In the genomic region with DNA sequence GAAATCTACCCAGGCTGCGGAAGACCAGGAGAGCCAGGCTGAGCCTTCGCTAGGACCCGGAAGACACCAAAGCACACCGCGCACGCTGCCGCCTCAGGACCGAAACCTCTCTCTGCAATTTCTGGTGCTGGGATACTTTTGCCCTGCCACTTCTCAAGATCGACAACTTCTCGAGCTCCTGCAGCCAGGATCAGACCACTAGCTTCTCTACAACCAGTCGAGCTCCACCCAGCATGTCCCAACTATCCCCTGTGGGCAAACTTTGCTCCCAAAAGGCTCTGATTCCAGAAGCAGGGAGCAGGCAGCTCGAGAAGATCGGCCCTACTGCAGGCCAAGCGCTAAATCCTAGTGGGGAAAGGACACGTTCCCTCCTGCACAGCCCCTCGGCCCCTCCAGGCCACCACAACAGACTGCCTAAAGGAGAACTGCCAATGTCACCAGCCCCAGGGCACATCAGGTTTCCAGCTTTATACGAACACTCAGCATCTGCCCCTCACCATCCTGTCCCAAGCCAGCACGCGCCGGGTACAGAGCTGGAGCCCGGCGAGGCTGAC, we compare ENCODE assay signal across 8 cellular contexts. TPM values are rescaled to one million over a fixed set of nuclear protein-coding genes. Genes with fewer than 3 reads are reported as not detected.
DNase-seq lines count a peak whose midpoint lies in the region; ATAC-seq, FAIRE-seq and TF ChIP-seq lines count a peak whose summit lies in the region.

No MANE protein-coding gene starts in this region.

- in situ Hi-C loops in Caki2 (cut with HindIII; ENCODE audit: low pct_unique_long_range_greater_than_20kb, low sequenced_read_pairs), result no loop called here

- TF ChIP-seq CTCF in right atrium auricular region (IDR thresholded peaks at IDR 0.05), result no peak

- peak overlapping the region; percentile 95 to 99 for H3K4me3 ChIP-seq in right atrium auricular region

- H3K36me3 ChIP-seq in right atrium auricular region, result no peaks in the 10 kb centered on the region

- H3K27me3 ChIP-seq in right atrium auricular region, result no peaks in the 10 kb centered on the region

- ATAC-seq in HG03565 (IDR thresholded peaks at IDR 0.05; ENCODE audit: unreplicated experiment) (no peak), HG02759 (IDR thresholded peaks at IDR 0.05; ENCODE audit: unreplicated experiment) (no peak)

- peak; percentile 76 for FAIRE-seq in HTR-8/SVneo (lab: Jason Lieb, UNC)

- no peaks in the 10 kb centered on the region for H3K9me3 ChIP-seq in right atrium auricular region

- H3K27ac ChIP-seq in right atrium auricular region, result peak overlapping the region; percentile 98 to 99

- peak; percentile 62 for DNase-seq in Caki2 (ENCODE audit: low read depth)
- peak; percentile 62 for DNase-seq in HTR-8/SVneo (ENCODE audit: insufficient read length, low spot score)
- DNase-seq in SK-N-DZ (ENCODE audit: low spot score), result peak; percentile 17
- DNase-seq in amniotic epithelial cell (ENCODE audit: low read depth), result peak; percentile 48
- DNase-seq in right atrium auricular region (ENCODE audit: low spot score), result no peak
- peak; percentile 65 for DNase-seq in retina

- H3K4me1 ChIP-seq in right atrium auricular region, result peaks cover 0 to 54% of the 10 kb centered on the region in 2 donors

RNA-seq across cellular contexts. Expression of gene AKAP8, which starts 1.0 kb away (rescaled TPM):
- 15.8 and 18.9 TPM in 2 replicates for total RNA-seq in Caki2 (2014; rRNA removed; shearing (Covaris generic); ENCODE audit: low replicate concordance)
- 15.9 and 16.5 TPM in 2 replicates for polyA plus RNA-seq in SK-N-DZ (2014; cell fraction: cytosol; rRNA removed)
- polyA plus RNA-seq in SK-N-DZ (2014; cell fraction: nucleus; rRNA removed), result 18.6 and 35.4 TPM in 2 replicates
- 10 to 100 TPM; 12.3 to 17.9 TPM for total RNA-seq in right atrium auricular region

RNA-seq across cellular contexts. Expression of gene AKAP8L, which starts 40.2 kb away (rescaled TPM):
- total RNA-seq in Caki2 (2014; rRNA removed; shearing (Covaris generic); ENCODE audit: low replicate concordance), result 51.8 and 58.5 TPM in 2 replicates
- 78.7 and 82.9 TPM in 2 replicates for polyA plus RNA-seq in SK-N-DZ (2014; cell fraction: cytosol; rRNA removed)
- polyA plus RNA-seq in SK-N-DZ (2014; cell fraction: nucleus; rRNA removed), result 390 and 410 TPM in 2 replicates
- 10 to 100 TPM; 66.5 to 78.2 TPM for total RNA-seq in right atrium auricular region

RNA-seq across cellular contexts. Expression of gene BRD4, which starts 46.3 kb away (rescaled TPM):
- 7.2 and 7.5 TPM in 2 replicates for total RNA-seq in Caki2 (2014; rRNA removed; shearing (Covaris generic); ENCODE audit: low replicate concordance)
- 9.3 and 11.1 TPM in 2 replicates for polyA plus RNA-seq in SK-N-DZ (2014; cell fraction: cytosol; rRNA removed)
- 9.9 and 20.7 TPM in 2 replicates for polyA plus RNA-seq in SK-N-DZ (2014; cell fraction: nucleus; rRNA removed)
- total RNA-seq in right atrium auricular region, result 10 to 100 TPM; 23.6 to 41.0 TPM
